1 cellular context compared by ENCODE assay signal in the genomic region with DNA sequence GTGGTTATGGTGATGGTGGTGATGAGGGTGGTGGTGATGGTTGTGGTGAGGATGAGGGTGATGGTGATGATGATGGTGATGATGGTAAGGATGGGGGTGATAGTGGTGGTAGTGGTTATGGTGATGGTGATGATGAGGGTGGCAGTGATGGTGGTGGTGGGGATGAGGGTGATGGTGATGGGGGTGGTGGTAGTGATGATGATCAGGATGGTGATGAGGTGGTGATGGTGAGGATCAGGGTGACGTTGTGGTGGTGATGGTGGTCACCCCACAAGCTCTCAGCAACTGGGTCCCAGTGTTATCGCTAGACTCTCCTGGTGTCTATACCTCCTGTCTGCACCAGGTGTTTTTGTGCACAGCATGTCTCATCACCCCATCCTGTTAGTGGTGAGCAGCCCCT.
TF ChIP-seq lines count a peak whose summit lies in the region.

No MANE protein-coding gene starts in this region.

TF ChIP-seq in HepG2, 621 proteins besides CTCF, POLR2A, EP300 and RAD21 (continued from another document):
- TF ChIP-seq ZBTB40 (IDR thresholded peaks at IDR 0.05) (no peak), ZBTB40 (CRISPR knock-in tag; IDR thresholded peaks at IDR 0.05) (no peak), PATZ1 (CRISPR knock-in tag; IDR thresholded peaks at IDR 0.05) (no peak), NONO (IDR thresholded peaks at IDR 0.05) (peak; percentile 77; the same call in 1 of the 2 replicates), NONO (CRISPR knock-in tag; conservative IDR thresholded peaks at IDR 0.05) (no peak)
